ENCODE assay signal across 1 cellular context in the genomic region with DNA sequence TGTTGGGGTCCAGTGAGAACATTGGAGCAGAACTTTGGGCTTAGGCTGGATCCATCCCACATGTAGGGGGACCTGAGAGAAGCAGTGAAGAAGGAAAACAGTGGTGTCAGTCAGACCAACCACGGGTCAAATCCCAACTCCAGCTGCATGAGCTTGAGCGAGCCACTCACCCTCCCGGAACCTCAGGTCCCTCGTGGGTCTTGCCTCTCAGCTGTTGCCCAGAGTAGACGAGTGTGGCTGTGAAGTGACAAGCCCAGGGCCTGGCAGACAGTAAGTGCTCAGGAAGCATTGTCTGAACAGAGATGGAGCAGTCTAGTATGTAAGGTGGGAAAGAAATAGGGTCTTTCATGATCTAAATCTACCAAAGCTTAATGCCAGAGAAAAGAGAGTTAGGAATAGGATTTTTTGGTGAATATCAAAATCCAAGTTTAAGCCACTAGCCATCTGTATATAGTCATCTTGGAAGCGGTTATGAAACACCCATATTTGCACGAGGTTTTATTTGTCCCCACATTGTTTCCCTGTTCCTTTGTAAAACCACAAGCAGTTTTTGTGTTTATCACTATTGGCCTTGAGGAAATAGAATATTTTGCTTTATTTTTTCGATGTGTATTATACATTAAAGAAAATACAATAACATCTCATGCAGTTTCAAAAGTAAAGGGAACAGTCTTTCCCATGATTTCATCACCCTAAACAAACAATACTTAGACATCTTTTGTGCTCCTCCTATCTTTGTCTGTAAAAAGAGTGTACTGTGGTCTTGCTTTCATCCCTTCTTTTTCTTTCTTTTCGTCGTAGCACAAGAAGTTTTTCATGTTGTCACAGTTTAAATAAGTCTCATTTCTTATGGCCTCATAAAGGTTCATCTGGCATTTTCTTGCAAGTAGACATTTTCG.
TF ChIP-seq lines count a peak whose summit lies in the region.

No MANE protein-coding gene starts in this region.

TF ChIP-seq in K562, 482 proteins besides CTCF, POLR2A, EP300 and RAD21 (continues in another document):
- TF ChIP-seq SMAD3 (CRISPR knock-in tag; conservative IDR thresholded peaks at IDR 0.05) = peak; percentile 49; the same call in 1 of the 2 replicates
- TF ChIP-seq, protein P1, sequence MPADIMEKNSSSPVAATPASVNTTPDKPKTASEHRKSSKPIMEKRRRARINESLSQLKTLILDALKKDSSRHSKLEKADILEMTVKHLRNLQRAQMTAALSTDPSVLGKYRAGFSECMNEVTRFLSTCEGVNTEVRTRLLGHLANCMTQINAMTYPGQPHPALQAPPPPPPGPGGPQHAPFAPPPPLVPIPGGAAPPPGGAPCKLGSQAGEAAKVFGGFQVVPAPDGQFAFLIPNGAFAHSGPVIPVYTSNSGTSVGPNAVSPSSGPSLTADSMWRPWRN (IDR thresholded peaks at IDR 0.05; ENCODE audit: low read depth) = no peak
- TF ChIP-seq RB1 (IDR thresholded peaks at IDR 0.05; ENCODE audit: low read depth) = no peak
- peak; percentile 58; the same call in 1 of the 2 replicates for TF ChIP-seq ATF7 (IDR thresholded peaks at IDR 0.05)
- TF ChIP-seq, protein P2, sequence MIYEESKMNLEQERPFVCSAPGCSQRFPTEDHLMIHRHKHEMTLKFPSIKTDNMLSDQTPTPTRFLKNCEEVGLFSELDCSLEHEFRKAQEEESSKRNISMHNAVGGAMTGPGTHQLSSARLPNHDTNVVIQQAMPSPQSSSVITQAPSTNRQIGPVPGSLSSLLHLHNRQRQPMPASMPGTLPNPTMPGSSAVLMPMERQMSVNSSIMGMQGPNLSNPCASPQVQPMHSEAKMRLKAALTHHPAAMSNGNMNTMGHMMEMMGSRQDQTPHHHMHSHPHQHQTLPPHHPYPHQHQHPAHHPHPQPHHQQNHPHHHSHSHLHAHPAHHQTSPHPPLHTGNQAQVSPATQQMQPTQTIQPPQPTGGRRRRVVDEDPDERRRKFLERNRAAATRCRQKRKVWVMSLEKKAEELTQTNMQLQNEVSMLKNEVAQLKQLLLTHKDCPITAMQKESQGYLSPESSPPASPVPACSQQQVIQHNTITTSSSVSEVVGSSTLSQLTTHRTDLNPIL (CRISPR knock-in tag; IDR thresholded peaks at IDR 0.05) = no peak
- TF ChIP-seq HEY1 (CRISPR knock-in tag; IDR thresholded peaks at IDR 0.05; ENCODE audit: borderline replicate concordance) = no peak
- TF ChIP-seq ZNF75A (CRISPR knock-in tag; IDR thresholded peaks at IDR 0.05) = 0 out of 2 replicates have a peak, but pooled peaks have one; percentile 12
- TF ChIP-seq, protein P3, sequence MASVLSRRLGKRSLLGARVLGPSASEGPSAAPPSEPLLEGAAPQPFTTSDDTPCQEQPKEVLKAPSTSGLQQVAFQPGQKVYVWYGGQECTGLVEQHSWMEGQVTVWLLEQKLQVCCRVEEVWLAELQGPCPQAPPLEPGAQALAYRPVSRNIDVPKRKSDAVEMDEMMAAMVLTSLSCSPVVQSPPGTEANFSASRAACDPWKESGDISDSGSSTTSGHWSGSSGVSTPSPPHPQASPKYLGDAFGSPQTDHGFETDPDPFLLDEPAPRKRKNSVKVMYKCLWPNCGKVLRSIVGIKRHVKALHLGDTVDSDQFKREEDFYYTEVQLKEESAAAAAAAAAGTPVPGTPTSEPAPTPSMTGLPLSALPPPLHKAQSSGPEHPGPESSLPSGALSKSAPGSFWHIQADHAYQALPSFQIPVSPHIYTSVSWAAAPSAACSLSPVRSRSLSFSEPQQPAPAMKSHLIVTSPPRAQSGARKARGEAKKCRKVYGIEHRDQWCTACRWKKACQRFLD (CRISPR knock-in tag; IDR thresholded peaks at IDR 0.05) = 0 out of 2 replicates have a peak, but pooled peaks have one; percentile 33
- no peak for TF ChIP-seq SNIP1 (IDR thresholded peaks at IDR 0.05; ENCODE audit: low read depth)
- TF ChIP-seq CAMTA2 (CRISPR knock-in tag; conservative IDR thresholded peaks at IDR 0.05) = no peak
- TF ChIP-seq, protein P4, sequence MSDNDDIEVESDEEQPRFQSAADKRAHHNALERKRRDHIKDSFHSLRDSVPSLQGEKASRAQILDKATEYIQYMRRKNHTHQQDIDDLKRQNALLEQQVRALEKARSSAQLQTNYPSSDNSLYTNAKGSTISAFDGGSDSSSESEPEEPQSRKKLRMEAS (CRISPR knock-in tag; IDR thresholded peaks at IDR 0.05) = no peak
- 0 out of 2 replicates have a peak, but pooled peaks have one; percentile 23 for TF ChIP-seq ILK (tag; IDR thresholded peaks at IDR 0.05; ENCODE audit: borderline replicate concordance, low read depth)
- TF ChIP-seq POLR2H (tag; IDR thresholded peaks at IDR 0.05; ENCODE audit: low read depth) = peak; percentile 72
- no peak for TF ChIP-seq MXI1 (IDR thresholded peaks at IDR 0.05; ENCODE audit: low read depth, low read length)
- TF ChIP-seq MEF2D (tag; conservative IDR thresholded peaks at IDR 0.05; ENCODE audit: low read depth) = peak; percentile 11; the same call in 1 of the 2 replicates
- TF ChIP-seq ZNF589 (CRISPR knock-in tag; IDR thresholded peaks at IDR 0.05; ENCODE audit: low read depth) = peak; percentile 86
- TF ChIP-seq CEBPG (CRISPR knock-in tag; IDR thresholded peaks at IDR 0.05) = peak; percentile 77
- TF ChIP-seq CEBPG (tag; conservative IDR thresholded peaks at IDR 0.05 in 1 of 2, IDR thresholded peaks at IDR 0.05 in 1 of 2) = peak; percentile 84 to 97
- no peak for TF ChIP-seq FOXP4 (CRISPR knock-in tag; IDR thresholded peaks at IDR 0.05; ENCODE audit: borderline replicate concordance)
- TF ChIP-seq ZBTB5 (IDR thresholded peaks at IDR 0.05) = no peak
- no peak for TF ChIP-seq CBFA2T2 (conservative IDR thresholded peaks at IDR 0.05)
- TF ChIP-seq GABPA (tag; conservative IDR thresholded peaks at IDR 0.05; ENCODE audit: low read depth) = peak; percentile 29; the same call in 1 of the 2 replicates
- TF ChIP-seq, protein P5, sequence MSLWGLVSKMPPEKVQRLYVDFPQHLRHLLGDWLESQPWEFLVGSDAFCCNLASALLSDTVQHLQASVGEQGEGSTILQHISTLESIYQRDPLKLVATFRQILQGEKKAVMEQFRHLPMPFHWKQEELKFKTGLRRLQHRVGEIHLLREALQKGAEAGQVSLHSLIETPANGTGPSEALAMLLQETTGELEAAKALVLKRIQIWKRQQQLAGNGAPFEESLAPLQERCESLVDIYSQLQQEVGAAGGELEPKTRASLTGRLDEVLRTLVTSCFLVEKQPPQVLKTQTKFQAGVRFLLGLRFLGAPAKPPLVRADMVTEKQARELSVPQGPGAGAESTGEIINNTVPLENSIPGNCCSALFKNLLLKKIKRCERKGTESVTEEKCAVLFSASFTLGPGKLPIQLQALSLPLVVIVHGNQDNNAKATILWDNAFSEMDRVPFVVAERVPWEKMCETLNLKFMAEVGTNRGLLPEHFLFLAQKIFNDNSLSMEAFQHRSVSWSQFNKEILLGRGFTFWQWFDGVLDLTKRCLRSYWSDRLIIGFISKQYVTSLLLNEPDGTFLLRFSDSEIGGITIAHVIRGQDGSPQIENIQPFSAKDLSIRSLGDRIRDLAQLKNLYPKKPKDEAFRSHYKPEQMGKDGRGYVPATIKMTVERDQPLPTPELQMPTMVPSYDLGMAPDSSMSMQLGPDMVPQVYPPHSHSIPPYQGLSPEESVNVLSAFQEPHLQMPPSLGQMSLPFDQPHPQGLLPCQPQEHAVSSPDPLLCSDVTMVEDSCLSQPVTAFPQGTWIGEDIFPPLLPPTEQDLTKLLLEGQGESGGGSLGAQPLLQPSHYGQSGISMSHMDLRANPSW (CRISPR knock-in tag; IDR thresholded peaks at IDR 0.05) = no peak
- no peak for TF ChIP-seq ZFP91 (CRISPR knock-in tag; IDR thresholded peaks at IDR 0.05)
- TF ChIP-seq BACH1 (tag; IDR thresholded peaks at IDR 0.05) = peak; percentile 61
- no peak for TF ChIP-seq NCOA2 (IDR thresholded peaks at IDR 0.05; ENCODE audit: partially characterized antibody in 2 of 2)
- no peak for TF ChIP-seq PCBP2 (IDR thresholded peaks at IDR 0.05; ENCODE audit: low read depth, low read length, poor library complexity, severe bottlenecking)
- peak; percentile 23; the same call in 1 of the 2 replicates for TF ChIP-seq NFRKB (IDR thresholded peaks at IDR 0.05; ENCODE audit: low read depth)
- TF ChIP-seq OTX1 (CRISPR knock-in tag; IDR thresholded peaks at IDR 0.05) = no peak
- no peak for TF ChIP-seq ZFX (CRISPR knock-in tag; IDR thresholded peaks at IDR 0.05)
- TF ChIP-seq ATF4 (CRISPR knock-in tag; IDR thresholded peaks at IDR 0.05) = peak; percentile 85
- TF ChIP-seq CHD4 (IDR thresholded peaks at IDR 0.05; ENCODE audit: insufficient read depth, insufficient replicate concordance, low read depth, low read length, poor library complexity, severe bottlenecking) = no peak
- no peak for TF ChIP-seq ZFPM2 (CRISPR knock-in tag; IDR thresholded peaks at IDR 0.05)
- no peak for TF ChIP-seq MIER1 (IDR thresholded peaks at IDR 0.05; ENCODE audit: low read depth)
- TF ChIP-seq, protein P6, sequence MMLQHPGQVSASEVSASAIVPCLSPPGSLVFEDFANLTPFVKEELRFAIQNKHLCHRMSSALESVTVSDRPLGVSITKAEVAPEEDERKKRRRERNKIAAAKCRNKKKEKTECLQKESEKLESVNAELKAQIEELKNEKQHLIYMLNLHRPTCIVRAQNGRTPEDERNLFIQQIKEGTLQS (IDR thresholded peaks at IDR 0.05) = peak; percentile 92
- TF ChIP-seq, protein P6 (CRISPR knock-in tag; conservative IDR thresholded peaks at IDR 0.05) = no peak
- TF ChIP-seq, protein P7, sequence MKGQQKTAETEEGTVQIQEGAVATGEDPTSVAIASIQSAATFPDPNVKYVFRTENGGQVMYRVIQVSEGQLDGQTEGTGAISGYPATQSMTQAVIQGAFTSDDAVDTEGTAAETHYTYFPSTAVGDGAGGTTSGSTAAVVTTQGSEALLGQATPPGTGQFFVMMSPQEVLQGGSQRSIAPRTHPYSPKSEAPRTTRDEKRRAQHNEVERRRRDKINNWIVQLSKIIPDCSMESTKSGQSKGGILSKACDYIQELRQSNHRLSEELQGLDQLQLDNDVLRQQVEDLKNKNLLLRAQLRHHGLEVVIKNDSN (CRISPR knock-in tag; IDR thresholded peaks at IDR 0.05) = no peak
- TF ChIP-seq LEF1 (IDR thresholded peaks at IDR 0.05) = peak; percentile 42; the same call in 1 of the 2 replicates
- TF ChIP-seq HLTF (IDR thresholded peaks at IDR 0.05) = no peak
- TF ChIP-seq SMARCB1 (IDR thresholded peaks at IDR 0.05; ENCODE audit: insufficient read length, low read depth) = no peak
- no peak for TF ChIP-seq GTF2B (IDR thresholded peaks at IDR 0.05; ENCODE audit: extremely low read depth, insufficient read length)
- TF ChIP-seq NCOA4 (IDR thresholded peaks at IDR 0.05; ENCODE audit: partially characterized antibody) = no peak
- TF ChIP-seq ZNF764 (CRISPR knock-in tag; IDR thresholded peaks at IDR 0.05; ENCODE audit: low read depth) = no peak
